ENCODE assay signal across 16 cellular contexts in the genomic region with DNA sequence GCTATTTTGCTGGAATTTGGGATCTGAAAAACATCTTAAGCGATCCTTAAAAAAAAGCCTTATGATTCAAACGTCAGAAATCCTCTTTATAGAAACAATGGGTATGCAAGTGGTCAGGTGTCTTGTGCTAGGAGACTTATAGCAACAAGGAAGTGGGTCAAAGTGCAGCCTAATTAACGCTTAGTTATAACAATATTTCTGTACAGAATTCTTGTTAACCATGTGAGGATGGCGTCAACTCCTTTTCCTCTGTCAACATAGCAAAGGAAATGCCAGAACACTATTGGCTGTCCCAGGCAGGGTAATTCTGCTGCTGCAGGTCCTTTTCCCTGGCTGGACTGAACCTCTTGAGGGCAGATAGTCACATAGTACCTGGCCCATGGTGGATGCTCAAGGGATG. TPM values are rescaled to one million over a fixed set of nuclear protein-coding genes. Genes with fewer than 3 reads are reported as not detected.
A peak's percentile ranks its signal among the peaks of the same experiment; 100 is the strongest.
DNase-seq lines count a peak whose midpoint lies in the region; ATAC-seq lines count a peak whose summit lies in the region.
"Had no signal": no experiment of that assay in that cellular context is flagged by ENCODE, and none has a peak within 500 bp of the region (broad histone marks: within the 10 kb centered on the region; RNA-seq: fewer than 3 reads in every experiment).

No MANE protein-coding gene starts in this region.

- ATAC-seq in left colon (peak; percentile 15), GM21825 (IDR thresholded peaks at IDR 0.05; ENCODE audit: unreplicated experiment) (no peak), HG03280 (IDR thresholded peaks at IDR 0.05; ENCODE audit: unreplicated experiment) (no peak)
- ATAC-seq: A549; CD8-positive, alpha-beta T cell had no signal

- H3K9me3 ChIP-seq in HAP-1 = no peaks in the 10 kb centered on the region

- intact Hi-C loops in left colon (cut with DNase I, micrococcal nuclease) = no loop called here

- H3K36me3 ChIP-seq in HAP-1 (replicated peaks) = no peaks in the 10 kb centered on the region

- H3K4me3 ChIP-seq in HAP-1 = no peak overlapping the region
- H3K4me3 ChIP-seq: A549 had no signal

- in situ Hi-C loops in HAP-1 (cut with MboI; ENCODE audit: low sequenced_read_pairs) = no loop called here

- H3K27ac Mint-ChIP-seq in activated naive CD8-positive, alpha-beta T cell treated with anti-CD3 and anti-CD28 coated beads for 36 hours = no peak overlapping the region
- H3K27ac Mint-ChIP-seq: CD14-positive monocyte; CD8-positive, alpha-beta T cell; IgD-negative memory B cell had no signal

- H3K27me3 ChIP-seq in HAP-1 (ENCODE audit: low read depth) = no peaks in the 10 kb centered on the region

- H3K4me3 Mint-ChIP-seq in activated naive CD8-positive, alpha-beta T cell treated with anti-CD3 and anti-CD28 coated beads for 36 hours = no peak overlapping the region
- H3K4me3 Mint-ChIP-seq: CD14-positive monocyte; CD8-positive, alpha-beta T cell; IgD-negative memory B cell had no signal

- peaks cover 10% of the 10 kb centered on the region for H3K36me3 Mint-ChIP-seq in activated naive CD8-positive, alpha-beta T cell treated with anti-CD3 and anti-CD28 coated beads for 36 hours
- H3K36me3 Mint-ChIP-seq: CD14-positive monocyte, IgD-negative memory B cell had no signal

- no peaks in the 10 kb centered on the region for H3K27me3 Mint-ChIP-seq in activated naive CD8-positive, alpha-beta T cell treated with anti-CD3 and anti-CD28 coated beads for 36 hours

- no peaks in the 10 kb centered on the region for H3K4me1 Mint-ChIP-seq in activated naive CD8-positive, alpha-beta T cell treated with anti-CD3 and anti-CD28 coated beads for 36 hours
- H3K4me1 Mint-ChIP-seq: CD14-positive monocyte, IgD-negative memory B cell had no signal

- H3K9me3 Mint-ChIP-seq in activated naive CD8-positive, alpha-beta T cell treated with anti-CD3 and anti-CD28 coated beads for 36 hours = peaks cover 17% of the 10 kb centered on the region

- peaks cover 14% of the 10 kb centered on the region for H3K4me1 ChIP-seq in HAP-1
- H3K4me1 ChIP-seq: A549 had no signal

- DNase-seq in HAP-1 (ENCODE audit: low spot score in 2 of 2) (peak; percentile 18 to 57), dermis microvascular lymphatic vessel endothelial cell (ENCODE audit: low read depth in 2 of 2) (peak; percentile 4 to 85), left colon (no peak), NCI-H2196 treated with DMSO at 0.1 percent for 48 hours (lab: John Stamatoyannopoulos, UW; ENCODE audit: unreplicated experiment) (no peak)
- DNase-seq in activated naive CD8-positive, alpha-beta T cell treated with anti-CD3 and anti-CD28 coated beads for 36 hours = no peak
- DNase-seq: CD8-positive, alpha-beta T cell; COR-L47; DND-41; GDM1 had no signal

RNA-seq across cellular contexts. Expression of a gene that starts 21.6 kb away (rescaled TPM):
- total RNA-seq in dermis microvascular lymphatic vessel endothelial cell (under 0.01 TPM in 1 of 2 replicates, not detected in the other), left colon (under 1 TPM in 1 of 2 donors, not detected in 1; 0.11 TPM)
- under 1 TPM; 0.33 to 0.38 TPM for total RNA-seq in activated naive CD8-positive, alpha-beta T cell treated with anti-CD3 and anti-CD28 coated beads for 36 hours
- total RNA-seq: H4, HT-29 had no signal

Comparison
In these comparisons a context has a peak if more than half of its experiments do, and no peak if none do; other contexts are left out.
1. DNase-seq: peak in HAP-1 (2 of 2) and dermis microvascular lymphatic vessel endothelial cell (2 of 2); none in left colon (0 of 2), activated naive CD8-positive, alpha-beta T cell treated with anti-CD3 and anti-CD28 coated beads for 36 hours (single experiment) and NCI-H2196 treated with DMSO at 0.1 percent for 48 hours (single experiment).